In genomic region chr7:112938895-112939588, GRCh38 we compare ENCODE assay signal across 8 cellular contexts.
DNase-seq lines count a peak whose midpoint lies in the region; ATAC-seq and TF ChIP-seq lines count a peak whose summit lies in the region.

No MANE protein-coding gene starts in this region.

- POLR2A ChIA-PET in naive thymus-derived CD8-positive, alpha-beta T cell (lab: Charles Lee): interaction anchor here (1.1 to 2.0 kb wide), 4 partner anchors 149 to 489 kb away, joined by 3 to 9 read pairs (median 4); partner anchors contain the start of genes IFRD1 and TMEM168

- TF ChIP-seq CTCF in NB4 (IDR thresholded peaks at IDR 0.05; ENCODE audit: low read depth, low read length) (no peak), fibroblast of the aortic adventitia (IDR thresholded peaks at IDR 0.05; ENCODE audit: insufficient read depth, low read length) (no peak), thoracic aorta (IDR thresholded peaks at IDR 0.05) (no peak)

- no peaks in the 10 kb centered on the region for H3K36me3 ChIP-seq in thoracic aorta

- no peak for TF ChIP-seq POLR2A in NB4 (IDR thresholded peaks at IDR 0.05; ENCODE audit: extremely low read depth, insufficient read length)

- H3K9me3 ChIP-seq in thoracic aorta: no peaks in the 10 kb centered on the region

- no peaks in the 10 kb centered on the region for H3K27me3 ChIP-seq in thoracic aorta (replicated peaks; ENCODE audit: insufficient read depth)

- no peaks in the 10 kb centered on the region for H3K9me3 Mint-ChIP-seq in activated T-helper 17 cell treated with anti-CD3 and anti-CD28 coated beads, Interleukin-2, amount 50 U/mL, for 72 hours
- no peaks in the 10 kb centered on the region for H3K9me3 Mint-ChIP-seq in naive thymus-derived CD8-positive, alpha-beta T cell

- H3K4me1 ChIP-seq in thoracic aorta (ENCODE audit: control insufficient read depth in 1 of 2, low read depth in 2 of 2): peaks cover 13 to 22% of the 10 kb centered on the region in 2 donors

- H3K36me3 Mint-ChIP-seq in activated T-helper 17 cell treated with anti-CD3 and anti-CD28 coated beads, Interleukin-2, amount 50 U/mL, for 72 hours (ENCODE audit: low read depth): peaks cover 22% of the 10 kb centered on the region
- peaks cover 0 to 15% (median 3%) of the 10 kb centered on the region in 3 donors for H3K36me3 Mint-ChIP-seq in naive thymus-derived CD8-positive, alpha-beta T cell

- H3K27ac ChIP-seq in thoracic aorta: peak overlapping the region; percentile 58 to 82

- no peaks in the 10 kb centered on the region for H3K27me3 Mint-ChIP-seq in activated T-helper 17 cell treated with anti-CD3 and anti-CD28 coated beads, Interleukin-2, amount 50 U/mL, for 72 hours
- H3K27me3 Mint-ChIP-seq in naive thymus-derived CD8-positive, alpha-beta T cell: no peaks in the 10 kb centered on the region

- ATAC-seq in GM19463 (IDR thresholded peaks at IDR 0.05; ENCODE audit: unreplicated experiment): peak; percentile 4
- ATAC-seq in activated T-helper 17 cell treated with anti-CD3 and anti-CD28 coated beads, Interleukin-2, amount 50 U/mL, for 72 hours (replicated peaks): no peak
- ATAC-seq in naive thymus-derived CD8-positive, alpha-beta T cell: peak in 1 of 2 donors; percentile 13
- ATAC-seq in thoracic aorta (ENCODE audit: insufficient number of reproducible peaks, low FRiP score, low read depth): no peak

- DNase-seq in Ammon's horn (ENCODE audit: low spot score) (peak; percentile 17), NB4 (ENCODE audit: low read depth) (no peak), fibroblast of the aortic adventitia (ENCODE audit: low read depth) (peak; percentile 28), thoracic aorta (ENCODE audit: low spot score) (no peak), NOMO-1 (lab: John Stamatoyannopoulos, UW; ENCODE audit: unreplicated experiment in 2 of 2) (no peak)
- DNase-seq in naive thymus-derived CD8-positive, alpha-beta T cell: peak in 8 of 10 donors; percentile 11 to 74 (median 39)

- peak overlapping the region; percentile 86 for H3K4me3 Mint-ChIP-seq in activated T-helper 17 cell treated with anti-CD3 and anti-CD28 coated beads, Interleukin-2, amount 50 U/mL, for 72 hours
- peak overlapping the region; percentile 90 to 100 (median 97) for H3K4me3 Mint-ChIP-seq in naive thymus-derived CD8-positive, alpha-beta T cell

- peaks cover 3% of the 10 kb centered on the region for H3K4me1 Mint-ChIP-seq in activated T-helper 17 cell treated with anti-CD3 and anti-CD28 coated beads, Interleukin-2, amount 50 U/mL, for 72 hours
- peaks cover 22 to 55% (median 51%) of the 10 kb centered on the region in 4 donors for H3K4me1 Mint-ChIP-seq in naive thymus-derived CD8-positive, alpha-beta T cell

- H3K4me3 ChIP-seq in NB4 (ENCODE audit: low read depth, low read length) (peak overlapping the region; percentile 88), fibroblast of the aortic adventitia (ENCODE audit: low read depth, low read length) (peak overlapping the region; percentile 84), thoracic aorta (peak overlapping the region; percentile 98)

- peak overlapping the region; percentile 84 for H3K27ac Mint-ChIP-seq in activated T-helper 17 cell treated with anti-CD3 and anti-CD28 coated beads, Interleukin-2, amount 50 U/mL, for 72 hours
- H3K27ac Mint-ChIP-seq in naive thymus-derived CD8-positive, alpha-beta T cell: peak overlapping the region; percentile 89 to 98 (median 96)

Comparison
In these comparisons a context has a peak if more than half of its experiments do, and no peak if none do; other contexts are left out.
1. DNase-seq: peak in Ammon's horn (single experiment), fibroblast of the aortic adventitia (single experiment) and naive thymus-derived CD8-positive, alpha-beta T cell (8 of 10); none in NB4 (single experiment), thoracic aorta (single experiment) and NOMO-1 (0 of 2).
2. Peak in every context shown above with its lines, with median percentiles within 50 percentile points of each other: H3K4me3 ChIP-seq.